Comparison of ENCODE assay signal across 21 cellular contexts in the genomic region with DNA sequence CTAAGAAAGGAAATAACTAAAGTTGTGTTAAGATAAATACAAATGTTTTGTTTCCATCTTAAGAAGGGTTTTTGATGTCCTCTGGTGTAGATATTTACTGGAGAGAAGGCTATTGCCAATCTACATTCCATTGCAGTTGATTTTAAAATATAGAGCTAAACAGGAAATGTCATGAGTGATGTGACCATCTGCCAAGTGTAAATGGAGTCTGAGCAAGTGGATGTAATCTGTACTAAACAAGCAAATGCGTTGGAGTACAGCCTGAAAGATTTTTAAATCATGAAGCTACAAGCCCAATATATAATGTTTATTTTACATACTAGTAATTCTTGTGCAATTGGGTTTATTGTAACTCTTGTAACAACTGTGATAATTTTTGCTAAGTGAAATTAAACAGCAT. TPM values are rescaled to one million over a fixed set of nuclear protein-coding genes. Genes with fewer than 3 reads are reported as not detected.
DNase-seq lines count a peak whose midpoint lies in the region; ATAC-seq and TF ChIP-seq lines count a peak whose summit lies in the region.
"Had no signal": no experiment of that assay in that cellular context is flagged by ENCODE, and none has a peak within 500 bp of the region (broad histone marks: within the 10 kb centered on the region; RNA-seq: fewer than 3 reads in every experiment).

No MANE protein-coding gene starts in this region.

- BruUV-seq in PC-3 (replicated peaks; lab: Mats Ljungman, UMichigan), result no TSS peak

- H3K36me3 ChIP-seq in SK-N-SH (replicated peaks in 1 of 2; ENCODE audit: control insufficient read depth in 1 of 2, insufficient read depth in 2 of 2, low read length in 1 of 2), result no peaks in the 10 kb centered on the region
- H3K36me3 ChIP-seq in PC-3 (ENCODE audit: low read depth, low read length), result peaks cover 11% of the 10 kb centered on the region; the same call in 1 of the 2 replicates
- no peaks in the 10 kb centered on the region for H3K36me3 ChIP-seq in right lobe of liver
- H3K36me3 ChIP-seq: stomach, vagina had no signal

- H3K4me3 ChIP-seq in SK-N-SH (ENCODE audit: low read depth in 2 of 2, low read length in 1 of 2) (no peak overlapping the region), PC-3 (ENCODE audit: low read length) (no peak overlapping the region), right lobe of liver (no peak overlapping the region)
- H3K4me3 ChIP-seq: coronary artery, stomach, vagina had no signal

- POLR2A ChIA-PET in SK-N-SH (lab: Yijun Ruan, JAX), result no interaction called here
- POLR2A ChIA-PET in PC-3 (lab: Charles Lee; ENCODE audit: unreplicated experiment), result no interaction called here

- CTCF ChIA-PET in SK-N-SH (lab: Yijun Ruan, JAX), result interaction anchor here (1.2 kb wide), 1 partner anchor 15 kb away, joined by 3 read pairs; no protein-coding TSS in a partner anchor
- CTCF ChIA-PET in PC-3 (lab: Charles Lee), result no interaction called here

- no peak for TF ChIP-seq RAD21 in SK-N-SH (IDR thresholded peaks at IDR 0.05; ENCODE audit: low read length)

- TF ChIP-seq EP300 in SK-N-SH (IDR thresholded peaks at IDR 0.05; ENCODE audit: borderline replicate concordance in 1 of 2, low read depth in 1 of 2, low read length in 1 of 2), result no peak

- peak overlapping the region in 1 of 2 experiments; percentile 34; a peak in 1 of 4 replicates for H3K27ac ChIP-seq in SK-N-SH (ENCODE audit: low read depth in 2 of 2, low read length in 1 of 2)
- peak overlapping the region; percentile 43 for H3K27ac ChIP-seq in PC-3 (ENCODE audit: low read length)
- H3K27ac ChIP-seq in right lobe of liver, result no peak overlapping the region
- H3K27ac ChIP-seq: coronary artery, stomach, vagina had no signal

- intact Hi-C loops in PC-3 (cut with micrococcal nuclease) (no loop called here), posterior cingulate gyrus (cut with DNase I) (no loop called here), right lobe of liver (cut with DNase I) (no loop called here)

- no peaks in the 10 kb centered on the region for H3F3A ChIP-seq in SK-N-SH (replicated peaks; ENCODE audit: insufficient read depth)
- peaks cover 3% of the 10 kb centered on the region for H3F3A ChIP-seq in PC-3 (ENCODE audit: low read length, unreplicated experiment)

- H3K9me2 ChIP-seq in SK-N-SH (no peaks in the 10 kb centered on the region), PC-3 (replicated peaks; ENCODE audit: low read length) (no peaks in the 10 kb centered on the region)

- no peak for TF ChIP-seq POLR2A in right lobe of liver (IDR thresholded peaks at IDR 0.05)

- H3K4me1 ChIP-seq in SK-N-SH (ENCODE audit: control insufficient read depth in 1 of 2, insufficient read depth in 2 of 2, low read depth in 1 of 2, low read length in 1 of 2), result no peaks in the 10 kb centered on the region
- peaks cover 18% of the 10 kb centered on the region; the same call in 1 of the 2 replicates for H3K4me1 ChIP-seq in PC-3 (ENCODE audit: insufficient read depth, low read length)
- H3K4me1 ChIP-seq in right lobe of liver, result no peaks in the 10 kb centered on the region
- H3K4me1 ChIP-seq: Caco-2 had no signal

- H3K79me2 ChIP-seq in SK-N-SH (ENCODE audit: insufficient read depth) (no peaks in the 10 kb centered on the region), PC-3 (ENCODE audit: low read length) (no peaks in the 10 kb centered on the region)

- DNase-seq in SK-N-SH (no peak), PC-3 (peak; percentile 51), fibroblast of the conjunctiva (ENCODE audit: low read depth) (peak; percentile 8), posterior cingulate gyrus (no peak), right lobe of liver (no peak), SIG-M5 (lab: John Stamatoyannopoulos, UW) (no peak)
- DNase-seq: activated CD4-positive, alpha-beta T cell treated with anti-CD3 and anti-CD28 coated beads for 1 hour; activated CD8-positive, alpha-beta memory T cell treated with anti-CD3 and anti-CD28 coated beads, Interleukin-2, amount 10 ng/mL, durations not matched to agents 7 days and 5 days; activated effector memory CD4-positive, alpha-beta T cell treated with Interleukin-2 at 50 U/mL for 16 hours; Caco-2; GF-D8; H7; immature natural killer cell; mammary epithelial cell; MM.1S; SHP77 treated with DMSO at 0.1 percent for 48 hours; stomach had no signal

- H3K4me2 ChIP-seq in SK-N-SH (no peak overlapping the region), PC-3 (ENCODE audit: low read length) (0 out of 2 replicates have a peak overlapping the region, but pooled peaks have one; percentile 8)

- H4K20me1 ChIP-seq in SK-N-SH (ENCODE audit: insufficient read depth) (no peaks in the 10 kb centered on the region), PC-3 (ENCODE audit: low read length) (no peaks in the 10 kb centered on the region)

- H3K27me3 ChIP-seq in SK-N-SH (ENCODE audit: insufficient read depth) (no peaks in the 10 kb centered on the region), PC-3 (ENCODE audit: low read length) (no peaks in the 10 kb centered on the region), right lobe of liver (no peaks in the 10 kb centered on the region)
- H3K27me3 ChIP-seq: stomach, vagina had no signal

- TF ChIP-seq CTCF in SK-N-SH (IDR thresholded peaks at IDR 0.05) (no peak), PC-3 (conservative IDR thresholded peaks at IDR 0.05; ENCODE audit: low read depth, low read length) (no peak), right lobe of liver (IDR thresholded peaks at IDR 0.05) (no peak)

- H3K9me3 ChIP-seq in SK-N-SH (no peaks in the 10 kb centered on the region), PC-3 (ENCODE audit: low read length) (peaks cover 13% of the 10 kb centered on the region), right lobe of liver (no peaks in the 10 kb centered on the region)
- H3K9me3 ChIP-seq: vagina had no signal

- 19% methylated on average over 1 of the region's 1 CpG for WGBS in SK-N-SH (ENCODE audit: low lambda C conversion rate)
- 46% methylated on average over 1 of the region's 1 CpG for WGBS in right lobe of liver (ENCODE audit: insufficient coverage, low coverage, low lambda C conversion rate, missing lambda C conversion rate)

- H2AFZ ChIP-seq in SK-N-SH (ENCODE audit: low read depth) (no peak overlapping the region), PC-3 (ENCODE audit: low read length) (no peak overlapping the region)

- no peak overlapping the region for H3K9ac ChIP-seq in SK-N-SH
- no peak overlapping the region for H3K9ac ChIP-seq in PC-3 (ENCODE audit: low read length)

- ATAC-seq in SK-N-SH treated with all-trans-retinoic acid at 6 μM for 48 hours (peak; percentile 37; the same call in 1 of the 3 replicates), PC-3 (peak; percentile 84), HG03135 (IDR thresholded peaks at IDR 0.05; ENCODE audit: unreplicated experiment) (no peak), right lobe of liver (no peak)
- ATAC-seq: activated CD8-positive, alpha-beta memory T cell treated with anti-CD3 and anti-CD28 coated beads, Interleukin-2, amount 10 ng/mL, durations not matched to agents 7 days and 5 days had no signal

TF ChIP-seq in SK-N-SH treated with all-trans-retinoic acid at 6 μM for 48 hours, 23 proteins besides CTCF, POLR2A, EP300 and RAD21:
- TF ChIP-seq ISL1 (CRISPR knock-in tag; IDR thresholded peaks at IDR 0.05) (peak; percentile 49; the same call in 1 of the 2 replicates), POU6F1 (CRISPR knock-in tag; IDR thresholded peaks at IDR 0.05; ENCODE audit: borderline replicate concordance, low read depth) (no peak)

TF ChIP-seq in SK-N-SH, 30 proteins besides CTCF, POLR2A, EP300 and RAD21 (continues in another document):
- TF ChIP-seq TAF1 (IDR thresholded peaks at IDR 0.05; ENCODE audit: borderline replicate concordance, low read depth, low read length) (no peak), USF2 (IDR thresholded peaks at IDR 0.05; ENCODE audit: borderline replicate concordance, low read depth, low read length) (no peak), FOXJ3 (CRISPR knock-in tag; IDR thresholded peaks at IDR 0.05) (no peak), EZH2phosphoT487 (IDR thresholded peaks at IDR 0.05; ENCODE audit: borderline replicate concordance, low read depth) (no peak), TCF12 (IDR thresholded peaks at IDR 0.05) (no peak), FOXM1 (IDR thresholded peaks at IDR 0.05; ENCODE audit: low read depth) (no peak), CHD2 (IDR thresholded peaks at IDR 0.05; ENCODE audit: low read length, partially characterized antibody) (no peak)
- TF ChIP-seq, protein P1, sequence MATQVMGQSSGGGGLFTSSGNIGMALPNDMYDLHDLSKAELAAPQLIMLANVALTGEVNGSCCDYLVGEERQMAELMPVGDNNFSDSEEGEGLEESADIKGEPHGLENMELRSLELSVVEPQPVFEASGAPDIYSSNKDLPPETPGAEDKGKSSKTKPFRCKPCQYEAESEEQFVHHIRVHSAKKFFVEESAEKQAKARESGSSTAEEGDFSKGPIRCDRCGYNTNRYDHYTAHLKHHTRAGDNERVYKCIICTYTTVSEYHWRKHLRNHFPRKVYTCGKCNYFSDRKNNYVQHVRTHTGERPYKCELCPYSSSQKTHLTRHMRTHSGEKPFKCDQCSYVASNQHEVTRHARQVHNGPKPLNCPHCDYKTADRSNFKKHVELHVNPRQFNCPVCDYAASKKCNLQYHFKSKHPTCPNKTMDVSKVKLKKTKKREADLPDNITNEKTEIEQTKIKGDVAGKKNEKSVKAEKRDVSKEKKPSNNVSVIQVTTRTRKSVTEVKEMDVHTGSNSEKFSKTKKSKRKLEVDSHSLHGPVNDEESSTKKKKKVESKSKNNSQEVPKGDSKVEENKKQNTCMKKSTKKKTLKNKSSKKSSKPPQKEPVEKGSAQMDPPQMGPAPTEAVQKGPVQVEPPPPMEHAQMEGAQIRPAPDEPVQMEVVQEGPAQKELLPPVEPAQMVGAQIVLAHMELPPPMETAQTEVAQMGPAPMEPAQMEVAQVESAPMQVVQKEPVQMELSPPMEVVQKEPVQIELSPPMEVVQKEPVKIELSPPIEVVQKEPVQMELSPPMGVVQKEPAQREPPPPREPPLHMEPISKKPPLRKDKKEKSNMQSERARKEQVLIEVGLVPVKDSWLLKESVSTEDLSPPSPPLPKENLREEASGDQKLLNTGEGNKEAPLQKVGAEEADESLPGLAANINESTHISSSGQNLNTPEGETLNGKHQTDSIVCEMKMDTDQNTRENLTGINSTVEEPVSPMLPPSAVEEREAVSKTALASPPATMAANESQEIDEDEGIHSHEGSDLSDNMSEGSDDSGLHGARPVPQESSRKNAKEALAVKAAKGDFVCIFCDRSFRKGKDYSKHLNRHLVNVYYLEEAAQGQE (IDR thresholded peaks at IDR 0.05; ENCODE audit: low read depth, low read length), result no peak

RNA-seq across cellular contexts. Expression of gene FLRT3, which starts 47.0 kb away (rescaled TPM):
- 1.8 and 2.2 TPM in 2 replicates for polyA plus RNA-seq in SK-N-SH (2012; rRNA removed)
- polyA plus RNA-seq in SK-N-SH (2012; cell fraction: cytosol; rRNA removed), result 2.1 and 2.2 TPM in 2 replicates
- 1.3 and 2.7 TPM in 2 replicates for polyA plus RNA-seq in SK-N-SH (2012; cell fraction: nucleus; rRNA removed)
- total RNA-seq in PC-3 (2014; rRNA removed) (2.6 and 2.8 TPM in 2 replicates), right lobe of liver (10 to 100 TPM in 3 of 6 experiments, 1 to 10 TPM in 3; 3.5 to 15.2 (median 11.3) TPM)
- total RNA-seq: activated CD8-positive, alpha-beta memory T cell treated with anti-CD3 and anti-CD28 coated beads, Interleukin-2, amount 10 ng/mL, durations not matched to agents 7 days and 5 days had no signal
- polyA plus RNA-seq: immature natural killer cell had no signal

Comparison
In these comparisons a context has a peak if more than half of its experiments do, and no peak if none do; other contexts are left out.
1. ATAC-seq: peak in SK-N-SH treated with all-trans-retinoic acid at 6 μM for 48 hours (single experiment) and PC-3 (single experiment); none in HG03135 (single experiment) and right lobe of liver (0 of 4).
2. DNase-seq: peak in PC-3 (single experiment) and fibroblast of the conjunctiva (single experiment); none in SK-N-SH (single experiment), posterior cingulate gyrus (0 of 10), right lobe of liver (0 of 3) and SIG-M5 (single experiment).